ENCODE assay signal across 1 cellular context in the genomic region with DNA sequence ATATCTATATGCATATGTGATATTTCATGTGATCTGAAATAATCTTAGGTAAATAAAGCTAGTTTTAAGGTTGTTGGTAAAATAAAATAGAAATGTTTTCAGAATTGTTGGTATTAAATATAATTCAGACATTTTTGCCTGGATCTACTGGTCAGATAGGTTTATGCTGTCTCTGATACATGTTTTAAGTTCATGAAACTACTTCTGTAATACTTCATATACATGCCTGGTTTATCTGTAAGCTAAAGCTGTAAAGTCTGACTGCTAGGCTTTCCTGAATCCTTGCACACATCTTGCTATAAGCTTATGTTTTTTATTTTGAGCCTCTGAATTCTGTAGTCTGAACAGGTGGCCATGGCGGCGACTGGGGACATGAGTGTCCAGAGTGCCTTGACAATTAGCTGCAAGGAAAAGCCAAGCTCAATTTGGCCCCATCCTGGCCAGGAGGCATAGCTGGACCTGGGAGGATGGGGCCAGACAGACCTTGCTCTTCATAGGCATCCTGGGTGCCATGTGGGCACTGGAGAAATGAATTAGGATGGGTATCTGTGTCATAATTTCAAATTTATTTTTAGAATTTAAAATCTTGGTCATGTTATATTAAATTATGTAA.
TF ChIP-seq lines count a peak whose summit lies in the region.

No MANE protein-coding gene starts in this region.

TF ChIP-seq in A549, 52 proteins besides CTCF, POLR2A, EP300 and RAD21 (continued from another document):
- TF ChIP-seq REST (IDR thresholded peaks at IDR 0.05) (no peak), ZC3H11A (IDR thresholded peaks at IDR 0.05) (no peak), MAZ (IDR thresholded peaks at IDR 0.05; ENCODE audit: borderline replicate concordance, low read depth, low read length) (no peak), SREBF2 (IDR thresholded peaks at IDR 0.05) (no peak), ESRRA (IDR thresholded peaks at IDR 0.05; ENCODE audit: borderline replicate concordance, low read length) (no peak), FOSL2 (IDR thresholded peaks at IDR 0.05) (no peak), FOSL2 (CRISPR knock-in tag; IDR thresholded peaks at IDR 0.05) (no peak)
- TF ChIP-seq, protein P1, sequence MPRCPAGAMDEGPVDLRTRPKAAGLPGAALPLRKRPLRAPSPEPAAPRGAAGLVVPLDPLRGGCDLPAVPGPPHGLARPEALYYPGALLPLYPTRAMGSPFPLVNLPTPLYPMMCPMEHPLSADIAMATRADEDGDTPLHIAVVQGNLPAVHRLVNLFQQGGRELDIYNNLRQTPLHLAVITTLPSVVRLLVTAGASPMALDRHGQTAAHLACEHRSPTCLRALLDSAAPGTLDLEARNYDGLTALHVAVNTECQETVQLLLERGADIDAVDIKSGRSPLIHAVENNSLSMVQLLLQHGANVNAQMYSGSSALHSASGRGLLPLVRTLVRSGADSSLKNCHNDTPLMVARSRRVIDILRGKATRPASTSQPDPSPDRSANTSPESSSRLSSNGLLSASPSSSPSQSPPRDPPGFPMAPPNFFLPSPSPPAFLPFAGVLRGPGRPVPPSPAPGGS (IDR thresholded peaks at IDR 0.05), result no peak
